Comparison of ENCODE assay signal across 9 cellular contexts in the genomic region with DNA sequence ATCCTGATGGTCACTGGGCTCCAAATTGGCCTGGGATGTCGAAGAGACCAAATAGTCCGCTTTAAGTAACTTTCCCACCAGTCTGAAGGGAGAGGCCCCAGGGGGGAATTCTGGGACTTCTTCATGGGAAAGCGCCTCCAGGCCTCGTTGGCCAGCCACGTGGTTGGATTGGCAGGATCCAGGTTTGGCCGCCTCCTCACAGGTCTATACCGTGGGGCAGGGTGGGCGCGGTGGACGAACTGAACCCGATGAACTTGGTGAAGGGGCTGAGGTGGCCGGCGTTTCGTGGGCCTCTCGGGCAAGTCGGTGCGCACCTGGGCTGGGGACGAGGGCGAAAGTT. TPM values are rescaled to one million over a fixed set of nuclear protein-coding genes. Genes with fewer than 3 reads are reported as not detected.
A peak's percentile ranks its signal among the peaks of the same experiment; 100 is the strongest.
DNase-seq lines count a peak whose midpoint lies in the region; ATAC-seq and TF ChIP-seq lines count a peak whose summit lies in the region.
"Had no signal": no experiment of that assay in that cellular context is flagged by ENCODE, and none has a peak within 500 bp of the region (broad histone marks: within the 10 kb centered on the region; RNA-seq: fewer than 3 reads in every experiment).

No MANE protein-coding gene starts in this region.

- no peaks in the 10 kb centered on the region for H3K36me3 Mint-ChIP-seq in CD8-positive, alpha-beta T cell
- H3K36me3 Mint-ChIP-seq in osteocyte (ENCODE audit: unreplicated experiment) (no peaks in the 10 kb centered on the region), Caco-2 (ENCODE audit: insufficient read depth, unreplicated experiment) (peaks cover 4% of the 10 kb centered on the region)

- H3K36me3 ChIP-seq in CD8-positive, alpha-beta T cell (ENCODE audit: insufficient read depth, low read length) = no peaks in the 10 kb centered on the region
- H3K36me3 ChIP-seq in Peyer's patch (no peaks in the 10 kb centered on the region), esophagus squamous epithelium (no peaks in the 10 kb centered on the region), Caco-2 (ENCODE audit: control insufficient read depth, insufficient read depth, low read length) (no peaks in the 10 kb centered on the region)
- H3K36me3 ChIP-seq: tibial artery had no signal

- no peak for TF ChIP-seq CTCF in CD8-positive, alpha-beta T cell (IDR thresholded peaks at IDR 0.05)
- no peak for TF ChIP-seq CTCF in Peyer's patch (IDR thresholded peaks at IDR 0.05)
- no peak for TF ChIP-seq CTCF in esophagus squamous epithelium (IDR thresholded peaks at IDR 0.05)
- TF ChIP-seq CTCF in osteocyte (IDR thresholded peaks at IDR 0.05) = no peak
- TF ChIP-seq CTCF in Caco-2 (IDR thresholded peaks at IDR 0.05; ENCODE audit: insufficient read depth in 1 of 2, low read depth in 1 of 2, low read length in 1 of 2, severe bottlenecking in 1 of 2, unreplicated experiment in 1 of 2) = no peak

- no peak for TF ChIP-seq POLR2A in Peyer's patch (IDR thresholded peaks at IDR 0.05)
- no peak for TF ChIP-seq POLR2A in esophagus squamous epithelium (IDR thresholded peaks at IDR 0.05)

- POLR2A ChIA-PET in CD8-positive, alpha-beta T cell (lab: Charles Lee) = no interaction called here
- POLR2A ChIA-PET in Caco-2 (lab: Charles Lee) = no interaction called here

- peaks cover 10% of the 10 kb centered on the region for H3K27me3 ChIP-seq in CD8-positive, alpha-beta T cell (ENCODE audit: insufficient read depth, low read length)
- H3K27me3 ChIP-seq in Peyer's patch = no peaks in the 10 kb centered on the region
- peaks cover 0 to 90% (median 6%) of the 10 kb centered on the region in 4 donors for H3K27me3 ChIP-seq in esophagus squamous epithelium
- H3K27me3 ChIP-seq in Caco-2 (replicated peaks; ENCODE audit: control insufficient read depth, insufficient read depth, low read length) = no peaks in the 10 kb centered on the region

- 27% methylated on average over 15 of the region's 19 CpGs; no CpG with 5 or more reads in 1 of the 2 donors for WGBS in esophagus squamous epithelium, 2 donors

- peaks cover 10% of the 10 kb centered on the region for H3K4me1 Mint-ChIP-seq in CD8-positive, alpha-beta T cell (ENCODE audit: low read depth)
- peaks cover 14% of the 10 kb centered on the region for H3K4me1 Mint-ChIP-seq in osteocyte (ENCODE audit: unreplicated experiment)
- no peaks in the 10 kb centered on the region for H3K4me1 Mint-ChIP-seq in Caco-2 (ENCODE audit: low read depth, unreplicated experiment)

- CTCF ChIA-PET in CD8-positive, alpha-beta T cell (lab: Charles Lee) = interaction anchor here (1.0 to 2.1 kb wide), 9 partner anchors 22 to 584 kb away, joined by 3 to 16 read pairs (median 6); no protein-coding TSS in a partner anchor
- CTCF ChIA-PET in Caco-2 (lab: Charles Lee) = no interaction called here

- H3K27me3 Mint-ChIP-seq in CD8-positive, alpha-beta T cell (ENCODE audit: low read depth) = peaks cover 71% of the 10 kb centered on the region
- H3K27me3 Mint-ChIP-seq in osteocyte (ENCODE audit: unreplicated experiment) = peaks cover 65% of the 10 kb centered on the region
- H3K27me3 Mint-ChIP-seq in Caco-2 (ENCODE audit: insufficient read depth, unreplicated experiment) = peaks cover 2% of the 10 kb centered on the region

- no peak for DNase-seq in CD8-positive, alpha-beta T cell
- DNase-seq in Peyer's patch = no peak
- no peak for DNase-seq in esophagus squamous epithelium (lab: John Stamatoyannopoulos, UW)
- no peak for DNase-seq in osteocyte (ENCODE audit: extremely low spot score, unreplicated experiment)
- DNase-seq in Kasumi-1 (lab: John Stamatoyannopoulos, UW) = no peak
- DNase-seq in HCEC 1CT = no peak
- DNase-seq in caudate nucleus (lab: John Stamatoyannopoulos, UW) = no peak
- DNase-seq in Caco-2 = no peak
- DNase-seq: tibial artery had no signal

- no TSS peak for BruUV-seq in Caco-2 (replicated peaks; lab: Mats Ljungman, UMichigan)

- no peak overlapping the region for H3K27ac ChIP-seq in CD8-positive, alpha-beta T cell (ENCODE audit: low read depth, low read length)
- H3K27ac ChIP-seq in Peyer's patch (no peak overlapping the region), esophagus squamous epithelium (no peak overlapping the region), caudate nucleus (ENCODE audit: low read depth, low read length) (no peak overlapping the region)
- H3K27ac ChIP-seq: tibial artery had no signal

- H3K27ac Mint-ChIP-seq in CD8-positive, alpha-beta T cell = no peak overlapping the region
- no peak overlapping the region for H3K27ac Mint-ChIP-seq in osteocyte (ENCODE audit: unreplicated experiment)
- no peak overlapping the region for H3K27ac Mint-ChIP-seq in Caco-2 (ENCODE audit: unreplicated experiment)

- ATAC-seq in CD8-positive, alpha-beta T cell = no peak

- peaks cover 12% of the 10 kb centered on the region for H3K4me1 ChIP-seq in CD8-positive, alpha-beta T cell (ENCODE audit: insufficient read depth, low read length)
- H3K4me1 ChIP-seq in Peyer's patch (peaks cover 0 to 11% (median 6%) of the 10 kb centered on the region in 4 donors), esophagus squamous epithelium (peaks cover 7 to 14% (median 13%) of the 10 kb centered on the region in 3 donors), Caco-2 (no peaks in the 10 kb centered on the region)

- H3K4me3 Mint-ChIP-seq in CD8-positive, alpha-beta T cell = peak overlapping the region; percentile 81
- H3K4me3 Mint-ChIP-seq in osteocyte (ENCODE audit: unreplicated experiment) (peak overlapping the region; percentile 73), Caco-2 (ENCODE audit: unreplicated experiment) (no peak overlapping the region)

- intact Hi-C loops in CD8-positive, alpha-beta T cell (cut with DNase I, micrococcal nuclease) = loop anchor here (1.0 to 5.0 kb wide), 12 partner anchors 76 to 586 kb away; a partner anchor contains a TSS
- intact Hi-C loops in esophagus squamous epithelium (cut with DNase I) = no loop called here
- intact Hi-C loops in Caco-2 (cut with micrococcal nuclease; ENCODE audit: unreplicated experiment) = no loop called here

- peak overlapping the region; percentile 80 for H3K4me3 ChIP-seq in CD8-positive, alpha-beta T cell (ENCODE audit: low read depth, low read length)
- H3K4me3 ChIP-seq in Peyer's patch = peak overlapping the region in 3 of 4 donors; percentile 35 to 70 (median 68)
- H3K4me3 ChIP-seq in esophagus squamous epithelium = peak overlapping the region in 3 of 4 donors; percentile 51 to 67 (median 54)
- H3K4me3 ChIP-seq in Caco-2 (ENCODE audit: low read depth, low read length) = no peak overlapping the region

- no peaks in the 10 kb centered on the region for H3K9me3 Mint-ChIP-seq in CD8-positive, alpha-beta T cell
- H3K9me3 Mint-ChIP-seq in osteocyte (ENCODE audit: unreplicated experiment) (peaks cover 6% of the 10 kb centered on the region), Caco-2 (ENCODE audit: unreplicated experiment) (peaks cover 12% of the 10 kb centered on the region)

- H3K9me3 ChIP-seq in CD8-positive, alpha-beta T cell (ENCODE audit: low read length) = no peaks in the 10 kb centered on the region
- H3K9me3 ChIP-seq in Peyer's patch (no peaks in the 10 kb centered on the region), esophagus squamous epithelium (no peaks in the 10 kb centered on the region), Caco-2 (peaks cover 12% of the 10 kb centered on the region)
- H3K9me3 ChIP-seq: tibial artery had no signal

RNA-seq across cellular contexts. Expression of a gene that starts 0.3 kb away (rescaled TPM):
- total RNA-seq in CD8-positive, alpha-beta T cell = not detected
- total RNA-seq in Peyer's patch = not detected
- total RNA-seq in esophagus squamous epithelium = not detected
- not detected in 2 replicates for total RNA-seq in osteocyte
- not detected in 2 replicates for total RNA-seq in Caco-2 (2022)

Comparison
In these comparisons a context has a peak if more than half of its experiments do, and no peak if none do; other contexts are left out.
1. intact Hi-C loops: an anchor here in CD8-positive, alpha-beta T cell (1.0 to 5.0 kb wide); none called in esophagus squamous epithelium and Caco-2.